ENCODE assay signal across 1 cellular context in the genomic region with DNA sequence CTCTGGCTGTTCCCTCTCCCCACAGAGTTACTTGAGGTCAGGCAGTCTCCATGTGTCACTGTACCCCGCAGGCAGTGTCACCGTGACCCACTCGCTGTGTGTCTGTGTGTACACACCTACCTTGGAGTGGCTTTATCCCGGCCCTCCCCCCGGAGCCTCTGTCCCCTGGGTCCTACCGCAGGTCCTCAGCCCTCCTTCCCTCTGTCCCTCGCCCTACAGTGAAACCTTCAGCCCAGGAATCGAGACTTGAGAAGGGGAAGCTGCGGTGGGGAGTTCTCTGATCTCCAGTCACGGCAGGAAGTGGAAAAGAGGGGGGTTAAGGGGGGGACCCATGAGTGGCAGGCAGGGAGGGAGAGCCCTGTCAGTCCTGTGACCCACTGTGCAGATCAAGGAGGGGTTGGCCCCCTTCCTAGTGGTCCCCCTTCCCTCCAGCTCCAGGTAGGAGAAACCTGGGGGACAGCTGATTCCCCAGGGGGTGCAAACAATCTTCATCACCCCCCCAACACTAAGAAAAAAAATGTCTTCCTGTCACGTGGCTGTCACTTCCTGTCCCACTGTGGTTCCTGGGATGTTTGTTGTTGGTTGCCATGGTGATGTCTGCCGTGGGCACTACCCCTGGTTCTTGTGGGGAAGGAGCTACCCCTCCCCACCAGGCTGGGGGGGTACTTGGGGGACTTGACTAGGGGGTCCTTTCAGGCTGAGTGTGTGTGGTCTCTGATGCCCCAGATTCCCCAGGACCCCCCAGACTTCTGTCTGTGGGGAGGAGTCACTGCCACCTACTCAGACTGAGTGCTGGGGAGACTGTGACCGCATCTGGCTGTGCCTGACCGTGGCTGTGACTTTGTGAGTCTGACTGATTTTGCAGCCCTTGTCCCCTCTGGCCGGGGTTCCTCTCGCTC.
TF ChIP-seq lines count a peak whose summit lies in the region.

No MANE protein-coding gene starts in this region.

TF ChIP-seq in K562, 482 proteins besides CTCF, POLR2A, EP300 and RAD21 (continued from another document and continues in another):
- no peak for TF ChIP-seq NCOA2 (IDR thresholded peaks at IDR 0.05; ENCODE audit: partially characterized antibody in 2 of 2)
- TF ChIP-seq CREB3L1 (IDR thresholded peaks at IDR 0.05; ENCODE audit: borderline replicate concordance, low read depth), result 0 out of 2 replicates have a peak, but pooled peaks have one; percentile 35
- no peak for TF ChIP-seq NR4A1 (CRISPR knock-in tag; IDR thresholded peaks at IDR 0.05)
- 0 out of 2 replicates have a peak, but pooled peaks have one; percentile 18 for TF ChIP-seq NR4A1 (tag; IDR thresholded peaks at IDR 0.05)
- TF ChIP-seq ZBTB11 (CRISPR knock-in tag; IDR thresholded peaks at IDR 0.05), result peak in 2 of 3 experiments; percentile 36 to 81; a peak in 3 of 6 replicates
- peak in 1 of 3 experiments; percentile 62 for TF ChIP-seq YY1 (IDR thresholded peaks at IDR 0.05; ENCODE audit: borderline replicate concordance in 1 of 3, control insufficient read depth in 1 of 3, extremely low read depth in 1 of 3, insufficient read depth in 3 of 3, insufficient read length in 1 of 3, insufficient replicate concordance in 2 of 3, low read depth in 1 of 3, low read length in 2 of 3)
- peak; percentile 66 for TF ChIP-seq MXI1 (IDR thresholded peaks at IDR 0.05; ENCODE audit: low read depth, low read length)
- TF ChIP-seq MAFK (IDR thresholded peaks at IDR 0.05; ENCODE audit: low read length), result no peak
- TF ChIP-seq WHSC1 (IDR thresholded peaks at IDR 0.05; ENCODE audit: low read length), result no peak
- TF ChIP-seq TARDBP (IDR thresholded peaks at IDR 0.05), result peak; percentile 46; the same call in 1 of the 2 replicates
- TF ChIP-seq RBM14 (IDR thresholded peaks at IDR 0.05; ENCODE audit: borderline replicate concordance, insufficient read depth, low read depth, low read length), result no peak
- TF ChIP-seq, protein P1, sequence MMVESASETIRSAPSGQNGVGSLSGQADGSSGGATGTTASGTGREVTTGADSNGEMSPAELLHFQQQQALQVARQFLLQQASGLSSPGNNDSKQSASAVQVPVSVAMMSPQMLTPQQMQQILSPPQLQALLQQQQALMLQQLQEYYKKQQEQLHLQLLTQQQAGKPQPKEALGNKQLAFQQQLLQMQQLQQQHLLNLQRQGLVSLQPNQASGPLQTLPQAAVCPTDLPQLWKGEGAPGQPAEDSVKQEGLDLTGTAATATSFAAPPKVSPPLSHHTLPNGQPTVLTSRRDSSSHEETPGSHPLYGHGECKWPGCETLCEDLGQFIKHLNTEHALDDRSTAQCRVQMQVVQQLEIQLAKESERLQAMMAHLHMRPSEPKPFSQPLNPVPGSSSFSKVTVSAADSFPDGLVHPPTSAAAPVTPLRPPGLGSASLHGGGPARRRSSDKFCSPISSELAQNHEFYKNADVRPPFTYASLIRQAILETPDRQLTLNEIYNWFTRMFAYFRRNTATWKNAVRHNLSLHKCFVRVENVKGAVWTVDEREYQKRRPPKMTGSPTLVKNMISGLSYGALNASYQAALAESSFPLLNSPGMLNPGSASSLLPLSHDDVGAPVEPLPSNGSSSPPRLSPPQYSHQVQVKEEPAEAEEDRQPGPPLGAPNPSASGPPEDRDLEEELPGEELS (CRISPR knock-in tag; IDR thresholded peaks at IDR 0.05; ENCODE audit: borderline replicate concordance), result 0 out of 2 replicates have a peak, but pooled peaks have one; percentile 33
- peak; percentile 96 for TF ChIP-seq FOXJ2 (tag; IDR thresholded peaks at IDR 0.05)
- TF ChIP-seq ZNF133 (CRISPR knock-in tag; IDR thresholded peaks at IDR 0.05), result no peak
- TF ChIP-seq PTTG1 (tag; IDR thresholded peaks at IDR 0.05; ENCODE audit: low read depth), result no peak
- TF ChIP-seq, protein P2, sequence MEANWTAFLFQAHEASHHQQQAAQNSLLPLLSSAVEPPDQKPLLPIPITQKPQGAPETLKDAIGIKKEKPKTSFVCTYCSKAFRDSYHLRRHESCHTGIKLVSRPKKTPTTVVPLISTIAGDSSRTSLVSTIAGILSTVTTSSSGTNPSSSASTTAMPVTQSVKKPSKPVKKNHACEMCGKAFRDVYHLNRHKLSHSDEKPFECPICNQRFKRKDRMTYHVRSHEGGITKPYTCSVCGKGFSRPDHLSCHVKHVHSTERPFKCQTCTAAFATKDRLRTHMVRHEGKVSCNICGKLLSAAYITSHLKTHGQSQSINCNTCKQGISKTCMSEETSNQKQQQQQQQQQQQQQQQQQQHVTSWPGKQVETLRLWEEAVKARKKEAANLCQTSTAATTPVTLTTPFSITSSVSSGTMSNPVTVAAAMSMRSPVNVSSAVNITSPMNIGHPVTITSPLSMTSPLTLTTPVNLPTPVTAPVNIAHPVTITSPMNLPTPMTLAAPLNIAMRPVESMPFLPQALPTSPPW (CRISPR knock-in tag; IDR thresholded peaks at IDR 0.05), result peak; percentile 100
- no peak for TF ChIP-seq ZNF184 (CRISPR knock-in tag; IDR thresholded peaks at IDR 0.05)
- TF ChIP-seq HDAC1 (IDR thresholded peaks at IDR 0.05), result peak in 1 of 2 experiments; percentile 41; a peak in 2 of 4 replicates
- TF ChIP-seq, protein P3, sequence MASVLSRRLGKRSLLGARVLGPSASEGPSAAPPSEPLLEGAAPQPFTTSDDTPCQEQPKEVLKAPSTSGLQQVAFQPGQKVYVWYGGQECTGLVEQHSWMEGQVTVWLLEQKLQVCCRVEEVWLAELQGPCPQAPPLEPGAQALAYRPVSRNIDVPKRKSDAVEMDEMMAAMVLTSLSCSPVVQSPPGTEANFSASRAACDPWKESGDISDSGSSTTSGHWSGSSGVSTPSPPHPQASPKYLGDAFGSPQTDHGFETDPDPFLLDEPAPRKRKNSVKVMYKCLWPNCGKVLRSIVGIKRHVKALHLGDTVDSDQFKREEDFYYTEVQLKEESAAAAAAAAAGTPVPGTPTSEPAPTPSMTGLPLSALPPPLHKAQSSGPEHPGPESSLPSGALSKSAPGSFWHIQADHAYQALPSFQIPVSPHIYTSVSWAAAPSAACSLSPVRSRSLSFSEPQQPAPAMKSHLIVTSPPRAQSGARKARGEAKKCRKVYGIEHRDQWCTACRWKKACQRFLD (CRISPR knock-in tag; IDR thresholded peaks at IDR 0.05), result 0 out of 2 replicates have a peak, but pooled peaks have one; percentile 52
- peak; percentile 93 for TF ChIP-seq ZBTB40 (IDR thresholded peaks at IDR 0.05)
- no peak for TF ChIP-seq ZBTB40 (CRISPR knock-in tag; IDR thresholded peaks at IDR 0.05)
- TF ChIP-seq HCFC1 (IDR thresholded peaks at IDR 0.05; ENCODE audit: low read depth, low read length), result peak; percentile 36
- TF ChIP-seq TFE3 (CRISPR knock-in tag; IDR thresholded peaks at IDR 0.05), result peak; percentile 76
